In genomic region chrX:104565791-104566687, GRCh38 we compare ENCODE assay signal across 9 cellular contexts. TPM values are rescaled to one million over a fixed set of nuclear protein-coding genes. Genes with fewer than 3 reads are reported as not detected.
DNase-seq lines count a peak whose midpoint lies in the region; ATAC-seq, FAIRE-seq and TF ChIP-seq lines count a peak whose summit lies in the region.
"Had no signal": no experiment of that assay in that cellular context is flagged by ENCODE, and none has a peak within 500 bp of the region (broad histone marks: within the 10 kb centered on the region; RNA-seq: fewer than 3 reads in every experiment).

Gene IL1RAPL2 (plus strand): TSS chrX:104566199.

- peak within 1 kb of the TSS; percentile 48 for H3K9ac ChIP-seq in H9 (ENCODE audit: extremely low read depth, insufficient read length, low read length)
- no peak within 1 kb of the TSS for H3K9ac ChIP-seq in kidney (ENCODE audit: low read length in 2 of 2)

- H2AK5ac ChIP-seq in H9 (ENCODE audit: insufficient read length, low read length): no peak within 1 kb of the TSS

- TF ChIP-seq POLR2A in spleen (IDR thresholded peaks at IDR 0.05): no peak

- H3K4me1 ChIP-seq in H9 (ENCODE audit: insufficient read depth, low read length) (no peaks in the 10 kb centered on the region), kidney (ENCODE audit: control insufficient read depth in 1 of 2, insufficient read depth in 1 of 2, low read depth in 1 of 2, low read length in 2 of 2) (no peaks in the 10 kb centered on the region), upper lobe of right lung (no peaks in the 10 kb centered on the region), spleen (no peaks in the 10 kb centered on the region)

- H4K91ac ChIP-seq in H9 (ENCODE audit: insufficient read length, low read depth, low read length): no peak within 1 kb of the TSS

- H3K27ac ChIP-seq in C4-2B (no peak within 1 kb of the TSS), H9 (ENCODE audit: insufficient read length, low read depth, low read length) (no peak within 1 kb of the TSS), kidney (ENCODE audit: low read depth in 2 of 2, low read length in 2 of 2) (no peak within 1 kb of the TSS), upper lobe of right lung (no peak within 1 kb of the TSS), spleen (no peak within 1 kb of the TSS)

- no peaks in the 10 kb centered on the region for H3K79me1 ChIP-seq in H9 (ENCODE audit: insufficient read depth, low read depth, low read length, poor library complexity, severe bottlenecking)

- H2AFZ ChIP-seq in H9 (ENCODE audit: low read length): no peak within 1 kb of the TSS

- FAIRE-seq in kidney (lab: Jason Lieb, UNC): no peak

- no peak within 1 kb of the TSS for H2BK5ac ChIP-seq in H9 (ENCODE audit: insufficient read length, low read length)

- no peak within 1 kb of the TSS for H4K8ac ChIP-seq in H9 (replicated peaks; ENCODE audit: insufficient read length, low read depth, low read length)

- no peaks in the 10 kb centered on the region for H4K20me1 ChIP-seq in H9 (ENCODE audit: control insufficient read depth, insufficient read depth, insufficient read length)

- peak within 1 kb of the TSS; percentile 68 to 91 for H3K4me3 Mint-ChIP-seq in H9
- H3K4me3 Mint-ChIP-seq: IgD-negative memory B cell had no signal

- no peak within 1 kb of the TSS for H2BK20ac ChIP-seq in H9 (ENCODE audit: low read depth, low read length, poor library complexity, severe bottlenecking)

- no peak within 1 kb of the TSS for H2BK15ac ChIP-seq in H9 (ENCODE audit: low read depth, low read length)

- H3K36me3 ChIP-seq in kidney (ENCODE audit: control insufficient read depth in 1 of 2, insufficient read depth in 2 of 2, low read length in 2 of 2) (no peaks in the 10 kb centered on the region), upper lobe of right lung (no peaks in the 10 kb centered on the region), spleen (no peaks in the 10 kb centered on the region)

- no peak within 1 kb of the TSS for H3K23ac ChIP-seq in H9 (ENCODE audit: insufficient read length, low read depth, low read length)

- no peak within 1 kb of the TSS for H2BK120ac ChIP-seq in H9 (ENCODE audit: low read depth, low read length, poor library complexity, severe bottlenecking)

- no peak within 1 kb of the TSS for H2BK12ac ChIP-seq in H9 (ENCODE audit: insufficient read length, low read depth, low read length)

- WGBS in H9 (ENCODE audit: extremely low coverage, insufficient read length, low lambda C conversion rate): no CpG with 5 or more reads among the region's 48 CpGs
- 1 to 41% (median 4%) methylated on average over 24 to 48 of the region's 48 CpGs for WGBS in spleen, 5 donors

- H3K56ac ChIP-seq in H9 (ENCODE audit: insufficient read length, low read depth, low read length): no peak within 1 kb of the TSS

- no peaks in the 10 kb centered on the region; a peak in 1 of 7 replicates for H3K36me3 Mint-ChIP-seq in H9 (ENCODE audit: insufficient read depth in 1 of 3, low read depth in 3 of 3)
- H3K36me3 Mint-ChIP-seq: IgD-negative memory B cell had no signal

- intact Hi-C loops in kidney (cut with DNase I): no loop called here
- intact Hi-C loops in upper lobe of right lung (cut with DNase I): no loop called here
- intact Hi-C loops in spleen (cut with DNase I; ENCODE audit: low total_unique reads): no loop called here

- H3K4me3 ChIP-seq in kidney (ENCODE audit: low read length in 2 of 2): peak within 1 kb of the TSS; percentile 55
- H3K4me3 ChIP-seq in upper lobe of right lung: no peak within 1 kb of the TSS
- H3K4me3 ChIP-seq in spleen: no peak within 1 kb of the TSS

- TF ChIP-seq CTCF in C4-2B (conservative IDR thresholded peaks at IDR 0.05) (peak; percentile 65), H9 (conservative IDR thresholded peaks at IDR 0.05) (peak; percentile 72), kidney (IDR thresholded peaks at IDR 0.05; ENCODE audit: borderline replicate concordance, extremely low read depth, insufficient read depth) (peak; percentile 43), upper lobe of right lung (IDR thresholded peaks at IDR 0.05) (peak; percentile 28), spleen (IDR thresholded peaks at IDR 0.05 in 8 of 11, conservative IDR thresholded peaks at IDR 0.05 in 3 of 11) (no peak)

- peaks cover 0 to 7% of the 10 kb centered on the region in 2 experiments; a peak in 2 of 4 replicates for H3K4me1 Mint-ChIP-seq in H9

- no peak within 1 kb of the TSS for H3K14ac ChIP-seq in H9 (ENCODE audit: insufficient read depth, low read length)

- DNase-seq in H9 (peak; percentile 75), amniotic epithelial cell (ENCODE audit: low read depth) (peak; percentile 16), kidney (no peak), upper lobe of right lung (peak; percentile 77), spleen (no peak)
- no peak for DNase-seq in effector CD4-positive, alpha-beta T cell

- H3K23me2 ChIP-seq in H9 (ENCODE audit: insufficient read length, low read depth, low read length, poor library complexity, severe bottlenecking): peaks cover 16% of the 10 kb centered on the region

- no peak within 1 kb of the TSS for H3K18ac ChIP-seq in H9 (ENCODE audit: insufficient read length, low read depth, low read length)

- no peak within 1 kb of the TSS for H3K4ac ChIP-seq in H9 (ENCODE audit: low read depth, low read length)

- H3K27ac Mint-ChIP-seq in H9: no peak within 1 kb of the TSS; a peak in 1 of 7 replicates
- H3K27ac Mint-ChIP-seq: IgD-negative memory B cell had no signal

- peaks cover 65% of the 10 kb centered on the region for H3K27me3 Mint-ChIP-seq in H9 (ENCODE audit: low read depth)

- H4K5ac ChIP-seq in H9 (ENCODE audit: insufficient read length, low read depth, low read length): no peak within 1 kb of the TSS

- no peak within 1 kb of the TSS for H3T11ph ChIP-seq in H9 (ENCODE audit: low read length)

- H3K9me3 Mint-ChIP-seq in H9: peaks cover 0 to 63% of the 10 kb centered on the region in 2 experiments; a peak in 4 of 5 replicates
- H3K9me3 Mint-ChIP-seq: IgD-negative memory B cell had no signal

- H3K79me2 ChIP-seq in H9 (ENCODE audit: insufficient read depth, low read length): no peaks in the 10 kb centered on the region

- H3K4me2 ChIP-seq in H9 (ENCODE audit: insufficient read depth, insufficient read length, low read length): peak within 1 kb of the TSS; percentile 99

- no peaks in the 10 kb centered on the region for H3K9me3 ChIP-seq in H9 (ENCODE audit: control insufficient read depth, low read depth, low read length)
- H3K9me3 ChIP-seq in kidney (ENCODE audit: control insufficient read depth in 1 of 2, low read length in 2 of 2): no peaks in the 10 kb centered on the region
- no peaks in the 10 kb centered on the region for H3K9me3 ChIP-seq in upper lobe of right lung
- H3K9me3 ChIP-seq in spleen: no peaks in the 10 kb centered on the region

- H3K27me3 ChIP-seq in H9 (ENCODE audit: insufficient read depth, low read length) (peaks cover 33% of the 10 kb centered on the region), upper lobe of right lung (no peaks in the 10 kb centered on the region), spleen (replicated peaks in 1 of 7) (peaks cover 3 to 56% (median 27%) of the 10 kb centered on the region in 7 donors)

- ATAC-seq in upper lobe of right lung (peak; percentile 81), GM21528 (IDR thresholded peaks at IDR 0.05; ENCODE audit: low FRiP score, unreplicated experiment) (no peak)

RNA-seq across cellular contexts. Expression of gene IL1RAPL2, which starts in this region (rescaled TPM):
- total RNA-seq in H9 (2021): 0.13 TPM in 1 of 2 replicates, not detected in the other
- total RNA-seq in kidney: 0.25 TPM
- polyA plus RNA-seq in kidney (ENCODE audit: insufficient read depth, low read depth, low replicate concordance): 0.13 TPM
- total RNA-seq in upper lobe of right lung: not detected
- total RNA-seq in spleen: not detected
- not detected for polyA plus RNA-seq in spleen
- polyA plus RNA-seq: IgD-negative memory B cell had no signal

Comparison
In these comparisons a context has a peak if more than half of its experiments do, and no peak if none do; other contexts are left out.
1. Peak in DNase-seq, H3K9ac ChIP-seq and H3K4me2 ChIP-seq in H9; RNA of the gene not detected or under 1 TPM.
2. Peak in DNase-seq and ATAC-seq in upper lobe of right lung; RNA of the gene not detected or under 1 TPM.
3. CTCF ChIP-seq: peak in C4-2B (single experiment), H9 (single experiment), kidney (single experiment) and upper lobe of right lung (single experiment); none in spleen (0 of 11).
4. H3K4me3 ChIP-seq: peak in kidney (2 of 2); none in upper lobe of right lung (single experiment) and spleen (0 of 8).